2 cellular contexts compared by ENCODE assay signal in the genomic region with DNA sequence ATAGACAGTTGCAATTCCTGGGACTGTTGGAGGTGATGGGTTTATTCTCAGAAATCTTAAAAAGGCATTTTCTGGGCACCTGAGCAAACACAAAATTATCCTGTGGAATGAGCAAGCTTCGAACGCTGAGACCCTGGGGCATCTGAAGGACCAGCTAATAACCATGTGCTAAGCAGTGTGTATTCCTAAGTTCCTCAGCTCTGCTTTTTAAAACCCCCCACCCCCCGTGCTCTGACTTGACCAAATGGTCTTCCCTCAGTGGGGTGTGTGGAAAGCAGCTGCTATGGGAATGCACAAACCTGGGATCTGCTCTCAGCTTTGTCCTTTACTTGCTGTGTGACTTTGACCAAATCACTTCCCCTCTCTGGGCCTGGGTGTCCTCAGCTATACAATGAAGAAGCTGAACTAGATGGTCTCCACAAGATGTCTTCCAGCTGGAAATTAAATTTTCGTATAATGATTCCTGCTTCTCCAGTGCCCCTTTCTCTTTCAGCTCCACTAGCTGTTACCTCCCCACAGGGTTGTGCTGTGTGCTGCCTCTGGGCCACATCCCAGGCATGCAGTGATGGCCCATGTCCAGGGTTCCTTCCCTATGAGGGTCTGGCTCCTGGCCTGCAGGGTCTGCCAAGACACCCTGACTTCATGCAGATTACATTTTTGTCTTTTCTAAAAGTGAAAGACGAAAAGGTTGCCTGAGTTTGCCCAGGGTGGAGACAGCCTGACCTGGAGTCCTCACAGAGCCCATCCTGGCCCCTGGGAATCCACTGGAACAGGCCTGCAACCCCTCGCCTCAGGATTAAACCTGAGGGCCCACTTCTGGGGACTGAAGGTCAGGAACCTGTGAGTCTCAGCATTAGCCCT.
TF ChIP-seq lines count a peak whose summit lies in the region.

No MANE protein-coding gene starts in this region.

TF ChIP-seq in HEK293, 187 proteins besides CTCF, POLR2A, EP300 and RAD21:
- TF ChIP-seq ZNF768 (tag by site-specific recombination; IDR thresholded peaks at IDR 0.05) (0 out of 2 replicates have a peak, but pooled peaks have one; percentile 19), GLI2 (tag by site-specific recombination; IDR thresholded peaks at IDR 0.05; ENCODE audit: borderline replicate concordance, low read depth) (no peak)

TF ChIP-seq in endothelial cell of umbilical vein, 7 proteins besides CTCF, POLR2A, EP300 and RAD21 (continued from another document):
- TF ChIP-seq GATA2 (IDR thresholded peaks at IDR 0.05; ENCODE audit: insufficient read depth, insufficient read length, low read depth, low read length), result no peak
- no peak for TF ChIP-seq POLR2AphosphoS5 (IDR thresholded peaks at IDR 0.05; ENCODE audit: insufficient read depth, low read depth, low read length)
- TF ChIP-seq FOS (IDR thresholded peaks at IDR 0.05; ENCODE audit: borderline replicate concordance, insufficient read depth, low read length), result no peak
- no peak for TF ChIP-seq MAX (IDR thresholded peaks at IDR 0.05; ENCODE audit: insufficient read depth, insufficient read length)
- TF ChIP-seq JUN (IDR thresholded peaks at IDR 0.05; ENCODE audit: borderline replicate concordance, insufficient read depth, insufficient read length, low read depth), result no peak
- no peak for TF ChIP-seq EZH2 (IDR thresholded peaks at IDR 0.05; ENCODE audit: borderline replicate concordance, low read depth, low read length, severe bottlenecking)
